In genomic region chr9:128115187-128116103, GRCh38 we compare ENCODE assay signal across 1 cellular context.
TF ChIP-seq lines count a peak whose summit lies in the region.

No MANE protein-coding gene starts in this region.

TF ChIP-seq in HepG2, 621 proteins besides CTCF, POLR2A, EP300 and RAD21 (continued from another document and continues in another):
- no peak for TF ChIP-seq IRF9 (CRISPR knock-in tag; IDR thresholded peaks at IDR 0.05; ENCODE audit: borderline replicate concordance)
- TF ChIP-seq MZF1 (CRISPR knock-in tag; IDR thresholded peaks at IDR 0.05; ENCODE audit: borderline replicate concordance): peak; percentile 84; the same call in 1 of the 2 replicates
- TF ChIP-seq ZNF687 (CRISPR knock-in tag; IDR thresholded peaks at IDR 0.05): peak; percentile 99
- TF ChIP-seq ZNF75D (CRISPR knock-in tag; IDR thresholded peaks at IDR 0.05; ENCODE audit: borderline replicate concordance): no peak
- peak; percentile 96; the same call in 1 of the 2 replicates for TF ChIP-seq STAT6 (CRISPR knock-in tag; IDR thresholded peaks at IDR 0.05; ENCODE audit: borderline replicate concordance)
- TF ChIP-seq AGO2 (optimal IDR thresholded peaks at IDR 0.05; ENCODE audit: low read depth, low read length): no peak
- no peak for TF ChIP-seq TIGD3 (CRISPR knock-in tag; IDR thresholded peaks at IDR 0.05; ENCODE audit: borderline replicate concordance)
- no peak for TF ChIP-seq ARID3A (IDR thresholded peaks at IDR 0.05; ENCODE audit: low read depth, low read length)
- TF ChIP-seq FOSL1 (CRISPR knock-in tag; IDR thresholded peaks at IDR 0.05; ENCODE audit: borderline replicate concordance): no peak
- TF ChIP-seq JUND (CRISPR knock-in tag; IDR thresholded peaks at IDR 0.05): peak; percentile 65; the same call in 1 of the 2 replicates
- no peak for TF ChIP-seq SMC3 (IDR thresholded peaks at IDR 0.05; ENCODE audit: low read length)
- TF ChIP-seq KLF16 (CRISPR knock-in tag; IDR thresholded peaks at IDR 0.05): peak in 1 of 2 experiments; percentile 93; a peak in 2 of 4 replicates
- TF ChIP-seq ZNF570 (CRISPR knock-in tag; IDR thresholded peaks at IDR 0.05; ENCODE audit: borderline replicate concordance): no peak
- TF ChIP-seq EHMT2 (IDR thresholded peaks at IDR 0.05; ENCODE audit: borderline replicate concordance, low read depth, low read length): no peak
- no peak for TF ChIP-seq MBD4 (IDR thresholded peaks at IDR 0.05; ENCODE audit: borderline replicate concordance, low read length)
- no peak; the same call in 1 of the 2 replicates for TF ChIP-seq SSRP1 (CRISPR knock-in tag; IDR thresholded peaks at IDR 0.05)
- TF ChIP-seq ZNF615 (CRISPR knock-in tag; IDR thresholded peaks at IDR 0.05; ENCODE audit: borderline replicate concordance): no peak; the same call in 1 of the 2 replicates
- TF ChIP-seq RFX1 (IDR thresholded peaks at IDR 0.05): no peak
- TF ChIP-seq CBX2 (IDR thresholded peaks at IDR 0.05; ENCODE audit: low read depth, low read length): no peak
- no peak for TF ChIP-seq CBX2 (CRISPR knock-in tag; IDR thresholded peaks at IDR 0.05; ENCODE audit: low read depth)
- TF ChIP-seq ZNF24 (IDR thresholded peaks at IDR 0.05): no peak
- TF ChIP-seq ZNF281 (CRISPR knock-in tag; IDR thresholded peaks at IDR 0.05; ENCODE audit: borderline replicate concordance): peak; percentile 40; the same call in 1 of the 2 replicates
- no peak; the same call in 1 of the 2 replicates for TF ChIP-seq ZNF225 (CRISPR knock-in tag; IDR thresholded peaks at IDR 0.05)
- no peak for TF ChIP-seq CERS6 (CRISPR knock-in tag; IDR thresholded peaks at IDR 0.05)
- no peak for TF ChIP-seq ZNF766 (CRISPR knock-in tag; IDR thresholded peaks at IDR 0.05; ENCODE audit: borderline replicate concordance)
- TF ChIP-seq ZNF207 (IDR thresholded peaks at IDR 0.05; ENCODE audit: borderline replicate concordance): no peak
- TF ChIP-seq ZNF180 (CRISPR knock-in tag; IDR thresholded peaks at IDR 0.05; ENCODE audit: borderline replicate concordance, low read depth): no peak
- peak; percentile 81; the same call in 1 of the 2 replicates for TF ChIP-seq TGIF2 (CRISPR knock-in tag; IDR thresholded peaks at IDR 0.05)
- peak; percentile 85; the same call in 1 of the 2 replicates for TF ChIP-seq RFXAP (CRISPR knock-in tag; IDR thresholded peaks at IDR 0.05; ENCODE audit: borderline replicate concordance)
- no peak for TF ChIP-seq ZBTB2 (CRISPR knock-in tag; IDR thresholded peaks at IDR 0.05; ENCODE audit: low read depth)
- no peak for TF ChIP-seq ZNF720 (CRISPR knock-in tag; IDR thresholded peaks at IDR 0.05)
- TF ChIP-seq PBX3 (CRISPR knock-in tag; IDR thresholded peaks at IDR 0.05; ENCODE audit: borderline replicate concordance): no peak
- no peak for TF ChIP-seq AKNA (CRISPR knock-in tag; IDR thresholded peaks at IDR 0.05; ENCODE audit: borderline replicate concordance)
